In the genomic region with DNA sequence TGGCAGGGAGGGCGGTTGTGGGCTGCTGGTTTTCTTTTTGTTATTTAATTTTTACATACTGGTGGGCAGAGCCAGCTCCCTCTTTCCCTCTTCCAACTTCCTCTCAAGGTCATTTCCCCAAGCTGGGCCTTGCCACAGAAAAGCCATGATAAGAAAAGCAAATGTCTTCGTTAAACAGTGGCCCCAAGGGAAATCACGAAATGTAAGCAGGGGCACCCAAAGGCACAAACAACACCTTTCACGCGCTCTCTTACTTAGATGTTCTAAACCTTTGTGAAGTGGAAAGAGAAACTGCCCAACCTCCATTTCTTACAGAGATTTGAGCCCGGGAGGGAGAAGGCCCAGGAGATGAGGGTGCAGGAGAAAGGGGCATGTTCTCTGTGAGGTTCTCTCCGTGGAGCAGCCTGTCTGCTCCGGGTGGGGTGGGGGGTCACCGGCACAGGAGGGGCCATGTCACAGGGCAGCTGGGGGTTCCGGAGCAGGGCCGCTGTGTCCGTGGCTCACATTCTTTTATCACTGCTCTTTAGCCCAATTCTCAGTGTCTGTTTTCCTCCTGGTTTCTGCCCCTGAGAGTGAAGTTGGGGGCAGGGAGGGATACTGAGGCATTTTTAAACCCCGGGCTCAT, we compare ENCODE assay signal across 23 cellular contexts.
DNase-seq lines count a peak whose midpoint lies in the region; ATAC-seq and TF ChIP-seq lines count a peak whose summit lies in the region.
"Had no signal": no experiment of that assay in that cellular context is flagged by ENCODE, and none has a peak within 500 bp of the region (broad histone marks: within the 10 kb centered on the region; RNA-seq: fewer than 3 reads in every experiment).

No MANE protein-coding gene starts in this region.

- no peaks in the 10 kb centered on the region for H3K9me3 ChIP-seq in body of pancreas
- H3K9me3 ChIP-seq: BE2C, HAP-1 had no signal

- 0 out of 2 replicates have a peak overlapping the region, but pooled peaks have one; percentile 20 for H3K4me2 ChIP-seq in GM23338
- H3K4me2 ChIP-seq: KMS-11 had no signal

- H3K36me3 Mint-ChIP-seq in GM23338 (ENCODE audit: low read depth), result no peaks in the 10 kb centered on the region
- H3K36me3 Mint-ChIP-seq: CD4-positive, CD25-positive, alpha-beta regulatory T cell had no signal

- TF ChIP-seq POLR2A in body of pancreas (IDR thresholded peaks at IDR 0.05), result no peak

- H2AFZ ChIP-seq in GM23338, result peak overlapping the region; percentile 97

- H3K27me3 ChIP-seq in GM23338 (ENCODE audit: insufficient read depth), result no peaks in the 10 kb centered on the region
- no peaks in the 10 kb centered on the region for H3K27me3 ChIP-seq in body of pancreas
- H3K27me3 ChIP-seq: BE2C had no signal

- no peak overlapping the region for H3K4me3 Mint-ChIP-seq in GM23338
- H3K4me3 Mint-ChIP-seq: CD4-positive, CD25-positive, alpha-beta regulatory T cell had no signal

- H3K4me3 ChIP-seq in GM23338, result no peak overlapping the region
- no peak overlapping the region for H3K4me3 ChIP-seq in body of pancreas
- H3K4me3 ChIP-seq: GM12878, HAP-1 had no signal

- intact Hi-C loops in body of pancreas (cut with DNase I) (no loop called here), posterior vena cava (cut with DNase I) (no loop called here)

- no peak for TF ChIP-seq CTCF in GM23338 (conservative IDR thresholded peaks at IDR 0.05; ENCODE audit: low read depth in 2 of 2)
- TF ChIP-seq CTCF in body of pancreas (IDR thresholded peaks at IDR 0.05), result no peak

- H3K27me3 Mint-ChIP-seq in GM23338 (ENCODE audit: insufficient read depth, low read depth, poor library complexity), result peaks cover 5% of the 10 kb centered on the region
- H3K27me3 Mint-ChIP-seq: CD4-positive, CD25-positive, alpha-beta regulatory T cell had no signal

- peaks cover 12% of the 10 kb centered on the region for H3K4me1 Mint-ChIP-seq in GM23338
- H3K4me1 Mint-ChIP-seq: CD4-positive, CD25-positive, alpha-beta regulatory T cell had no signal

- H3K27ac ChIP-seq in GM23338 (ENCODE audit: low read depth) (no peak overlapping the region), body of pancreas (peak overlapping the region in 1 of 4 donors; percentile 1)
- H3K27ac ChIP-seq: HL-60, KMS-11 had no signal

- no peaks in the 10 kb centered on the region for H4K20me1 ChIP-seq in GM23338 (replicated peaks; ENCODE audit: insufficient read depth)

- H3K79me2 ChIP-seq in GM23338 (replicated peaks; ENCODE audit: insufficient read depth), result no peaks in the 10 kb centered on the region

- no peak for DNase-seq in GM23338 (ENCODE audit: low spot score)
- DNase-seq in body of pancreas, result peak in 1 of 4 donors; percentile 27
- DNase-seq in mesenteric fat pad (ENCODE audit: low spot score), result peak; percentile 79
- peak; percentile 60 for DNase-seq in posterior vena cava (ENCODE audit: low spot score)
- DNase-seq in activated CD4-positive, alpha-beta T cell treated with anti-CD3 and anti-CD28 coated beads for 4 hours, result no peak
- DNase-seq in CD1c-positive myeloid dendritic cell (ENCODE audit: extremely low spot score), result no peak
- DNase-seq in NCI-H524 (lab: John Stamatoyannopoulos, UW), result no peak
- no peak for DNase-seq in amygdala (lab: John Stamatoyannopoulos, UW)
- DNase-seq: BE2C; CD4-positive, CD25-positive, alpha-beta regulatory T cell; DMS79 treated with DMSO at 0.1 percent for 48 hours; IMR-90; NCI-H1092 treated with DMSO at 0.1 percent for 48 hours; NCI-H1436 treated with DMSO at 0.1 percent for 48 hours; NCI-H2029; NCI-H345; NCI-H524 treated with DMSO at 0.1 percent for 48 hours; SIG-M5 had no signal

- no peaks in the 10 kb centered on the region for H3K36me3 ChIP-seq in GM23338 (ENCODE audit: insufficient read depth)
- no peaks in the 10 kb centered on the region for H3K36me3 ChIP-seq in body of pancreas (replicated peaks in 1 of 2; ENCODE audit: insufficient read depth in 1 of 2, low read depth in 2 of 2)
- H3K36me3 ChIP-seq: BE2C, HAP-1 had no signal

- no peaks in the 10 kb centered on the region for H3F3A ChIP-seq in GM23338 (replicated peaks; ENCODE audit: low read depth)

- peaks cover 14% of the 10 kb centered on the region for H3K4me1 ChIP-seq in GM23338 (ENCODE audit: insufficient read depth)
- H3K4me1 ChIP-seq in body of pancreas, result peaks cover 14% of the 10 kb centered on the region
- H3K4me1 ChIP-seq: BE2C had no signal

- H3K9me2 ChIP-seq in GM23338 (ENCODE audit: insufficient read depth), result no peaks in the 10 kb centered on the region

- WGBS in body of pancreas, 2 donors, result 27 to 28% methylated on average over 12 to 13 of the region's 13 CpGs

- H3K9me3 Mint-ChIP-seq in GM23338, result peaks cover 4% of the 10 kb centered on the region; the same call in 1 of the 3 replicates

- H3K27ac Mint-ChIP-seq in GM23338, result no peak overlapping the region
- H3K27ac Mint-ChIP-seq: CD4-positive, CD25-positive, alpha-beta regulatory T cell had no signal

- ATAC-seq in GM23338 (no peak; the same call in 2 of the 3 replicates), body of pancreas (peak; percentile 21)
- ATAC-seq: GM12878, Panc1 had no signal

TF ChIP-seq in GM23338, 12 proteins besides CTCF, POLR2A, EP300 and RAD21:
- TF ChIP-seq POLR2AphosphoS5 (IDR thresholded peaks at IDR 0.05; ENCODE audit: low read depth) (no peak), NANOG (IDR thresholded peaks at IDR 0.05; ENCODE audit: borderline replicate concordance) (no peak), CREB1 (CRISPR knock-in tag; IDR thresholded peaks at IDR 0.05; ENCODE audit: low read depth) (no peak)
- TF ChIP-seq, protein P1, sequence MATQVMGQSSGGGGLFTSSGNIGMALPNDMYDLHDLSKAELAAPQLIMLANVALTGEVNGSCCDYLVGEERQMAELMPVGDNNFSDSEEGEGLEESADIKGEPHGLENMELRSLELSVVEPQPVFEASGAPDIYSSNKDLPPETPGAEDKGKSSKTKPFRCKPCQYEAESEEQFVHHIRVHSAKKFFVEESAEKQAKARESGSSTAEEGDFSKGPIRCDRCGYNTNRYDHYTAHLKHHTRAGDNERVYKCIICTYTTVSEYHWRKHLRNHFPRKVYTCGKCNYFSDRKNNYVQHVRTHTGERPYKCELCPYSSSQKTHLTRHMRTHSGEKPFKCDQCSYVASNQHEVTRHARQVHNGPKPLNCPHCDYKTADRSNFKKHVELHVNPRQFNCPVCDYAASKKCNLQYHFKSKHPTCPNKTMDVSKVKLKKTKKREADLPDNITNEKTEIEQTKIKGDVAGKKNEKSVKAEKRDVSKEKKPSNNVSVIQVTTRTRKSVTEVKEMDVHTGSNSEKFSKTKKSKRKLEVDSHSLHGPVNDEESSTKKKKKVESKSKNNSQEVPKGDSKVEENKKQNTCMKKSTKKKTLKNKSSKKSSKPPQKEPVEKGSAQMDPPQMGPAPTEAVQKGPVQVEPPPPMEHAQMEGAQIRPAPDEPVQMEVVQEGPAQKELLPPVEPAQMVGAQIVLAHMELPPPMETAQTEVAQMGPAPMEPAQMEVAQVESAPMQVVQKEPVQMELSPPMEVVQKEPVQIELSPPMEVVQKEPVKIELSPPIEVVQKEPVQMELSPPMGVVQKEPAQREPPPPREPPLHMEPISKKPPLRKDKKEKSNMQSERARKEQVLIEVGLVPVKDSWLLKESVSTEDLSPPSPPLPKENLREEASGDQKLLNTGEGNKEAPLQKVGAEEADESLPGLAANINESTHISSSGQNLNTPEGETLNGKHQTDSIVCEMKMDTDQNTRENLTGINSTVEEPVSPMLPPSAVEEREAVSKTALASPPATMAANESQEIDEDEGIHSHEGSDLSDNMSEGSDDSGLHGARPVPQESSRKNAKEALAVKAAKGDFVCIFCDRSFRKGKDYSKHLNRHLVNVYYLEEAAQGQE (IDR thresholded peaks at IDR 0.05; ENCODE audit: unreplicated experiment), result no peak

Comparison
In these comparisons a context has a peak if more than half of its experiments do, and no peak if none do; other contexts are left out.
1. DNase-seq: peak in mesenteric fat pad (single experiment) and posterior vena cava (single experiment); none in GM23338 (single experiment), activated CD4-positive, alpha-beta T cell treated with anti-CD3 and anti-CD28 coated beads for 4 hours (0 of 2), CD1c-positive myeloid dendritic cell (single experiment), NCI-H524 (0 of 2) and amygdala (0 of 56).